ENCODE assay signal across 17 cellular contexts in the genomic region with DNA sequence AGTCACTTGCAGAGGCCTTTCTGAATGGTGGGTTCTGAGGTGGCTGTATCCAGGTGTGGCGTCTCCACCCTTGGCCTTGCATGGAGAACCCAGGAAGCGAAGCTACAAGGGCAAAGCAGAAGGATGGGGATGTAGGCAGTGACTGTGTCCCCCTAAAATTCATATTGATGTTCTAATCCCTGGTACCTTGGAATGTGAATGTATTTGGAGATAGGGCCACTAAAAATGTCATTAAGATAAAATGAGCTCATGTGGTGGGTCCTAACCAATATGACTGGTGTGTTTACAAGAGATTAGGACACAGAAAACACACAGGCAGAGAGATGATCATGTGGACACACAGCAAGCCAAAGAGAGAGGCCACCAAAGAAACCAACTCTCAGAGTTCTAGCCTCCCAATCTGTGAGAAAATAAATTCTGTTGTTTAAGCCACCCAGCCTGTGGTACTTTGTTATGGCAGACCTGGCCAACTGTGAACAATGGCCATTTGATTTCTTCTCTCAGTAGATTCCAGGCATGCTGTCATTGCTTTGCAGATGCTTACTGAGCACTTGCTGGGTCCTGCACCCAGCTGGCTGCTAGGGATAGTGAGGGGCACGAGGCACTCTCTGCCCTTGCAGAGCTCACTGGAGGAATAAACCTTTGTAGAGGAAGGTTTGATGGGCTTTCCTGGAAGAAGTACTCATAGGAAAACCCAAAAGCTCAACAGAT.
DNase-seq lines count a peak whose midpoint lies in the region; ATAC-seq and TF ChIP-seq lines count a peak whose summit lies in the region.
"Had no signal": no experiment of that assay in that cellular context is flagged by ENCODE, and none has a peak within 500 bp of the region (broad histone marks: within the 10 kb centered on the region; RNA-seq: fewer than 3 reads in every experiment).

No MANE protein-coding gene starts in this region.

- TF ChIP-seq CTCF in endodermal cell (conservative IDR thresholded peaks at IDR 0.05) = no peak
- no peak for TF ChIP-seq CTCF in osteoblast (IDR thresholded peaks at IDR 0.05; ENCODE audit: extremely low read depth, low read depth, low read length)
- TF ChIP-seq CTCF in tibial artery (IDR thresholded peaks at IDR 0.05) = no peak

- peaks cover 6% of the 10 kb centered on the region for H3K4me1 ChIP-seq in endodermal cell (ENCODE audit: control insufficient read depth, insufficient read depth, low read length)
- H3K4me1 ChIP-seq in osteoblast (ENCODE audit: insufficient read depth, low read length) = no peaks in the 10 kb centered on the region
- no peaks in the 10 kb centered on the region for H3K4me1 ChIP-seq in tibial artery
- H3K4me1 ChIP-seq: A549 had no signal

- H3K4me3 ChIP-seq in endodermal cell (ENCODE audit: low read length) (no peak overlapping the region), osteoblast (ENCODE audit: insufficient read depth, low read length) (no peak overlapping the region), tibial artery (no peak overlapping the region)
- H3K4me3 ChIP-seq: A549 had no signal

- H3K4me1 Mint-ChIP-seq in endodermal cell = peaks cover 12% of the 10 kb centered on the region
- H3K4me1 Mint-ChIP-seq: H9 had no signal

- H3K27me3 ChIP-seq in endodermal cell (ENCODE audit: control insufficient read depth, insufficient read depth, low read length, poor library complexity, severe bottlenecking) = no peaks in the 10 kb centered on the region
- no peaks in the 10 kb centered on the region for H3K27me3 ChIP-seq in osteoblast (ENCODE audit: insufficient read depth, low read length)
- H3K27me3 ChIP-seq in tibial artery = peaks cover 0 to 4% of the 10 kb centered on the region in 2 donors

- H3K27ac ChIP-seq in angular gyrus (ENCODE audit: low read depth, low read length) (peak overlapping the region; percentile 89), endodermal cell (ENCODE audit: low read depth, low read length) (no peak overlapping the region), osteoblast (ENCODE audit: low read depth, low read length) (no peak overlapping the region), tibial artery (no peak overlapping the region)
- H3K27ac ChIP-seq: A549 had no signal

- 95 to 96% methylated on average over 3 of the region's 3 CpGs for WGBS in endodermal cell (ENCODE audit: insufficient coverage in 1 of 2, insufficient read length in 1 of 2), 2 experiments

- no peaks in the 10 kb centered on the region for H3K36me3 ChIP-seq in endodermal cell (ENCODE audit: control insufficient read depth, insufficient read depth, low read length)
- H3K36me3 ChIP-seq in osteoblast (ENCODE audit: insufficient read depth, low read length) = no peaks in the 10 kb centered on the region
- no peaks in the 10 kb centered on the region for H3K36me3 ChIP-seq in tibial artery

- H3K36me3 Mint-ChIP-seq in endodermal cell (ENCODE audit: low read depth) = no peaks in the 10 kb centered on the region
- H3K36me3 Mint-ChIP-seq: CD14-positive monocyte; CD8-positive, alpha-beta T cell had no signal

- H2AFZ ChIP-seq in osteoblast (ENCODE audit: low read length) = no peak overlapping the region

- no peak overlapping the region for H3K4me3 Mint-ChIP-seq in endodermal cell
- H3K4me3 Mint-ChIP-seq: CD14-positive monocyte; CD8-positive, alpha-beta T cell; H9 had no signal

- H3K27ac Mint-ChIP-seq in endodermal cell = no peak overlapping the region
- H3K27ac Mint-ChIP-seq: CD14-positive monocyte; CD8-positive, alpha-beta T cell; H9 had no signal

- H3K4me2 ChIP-seq in osteoblast (ENCODE audit: insufficient read depth, low read length) = no peak overlapping the region
- H3K4me2 ChIP-seq: A549 had no signal

- peaks cover 7% of the 10 kb centered on the region for H3K9me3 ChIP-seq in endodermal cell (ENCODE audit: control insufficient read depth, low read length)
- H3K9me3 ChIP-seq in osteoblast (ENCODE audit: low read depth, low read length) = no peaks in the 10 kb centered on the region
- H3K9me3 ChIP-seq in tibial artery = no peaks in the 10 kb centered on the region
- H3K9me3 ChIP-seq: A549 had no signal

- H3K9me3 Mint-ChIP-seq in endodermal cell = peaks cover 13% of the 10 kb centered on the region
- H3K9me3 Mint-ChIP-seq: CD8-positive, alpha-beta T cell had no signal

- no peaks in the 10 kb centered on the region for H3K79me2 ChIP-seq in osteoblast (ENCODE audit: insufficient read depth, low read length)

- DNase-seq in endodermal cell (peak; percentile 34), osteoblast (ENCODE audit: insufficient read length, low spot score, missing footprints) (peak; percentile 49), superior temporal gyrus (ENCODE audit: extremely low spot score) (peak; percentile 66), tibial artery (no peak), NCI-H1092 (lab: John Stamatoyannopoulos, UW) (no peak)
- DNase-seq: CD8-positive, alpha-beta T cell; COR-L47; DMS153; DMS79 treated with DMSO at 0.1 percent for 48 hours; EL; GOT3; H9 had no signal

- intact Hi-C loops in tibial artery (cut with DNase I; ENCODE audit: low total_unique reads) = no loop called here

- H3K9ac ChIP-seq in endodermal cell (ENCODE audit: extremely low read depth, low read length, poor library complexity, severe bottlenecking) = no peak overlapping the region

- H3K27me3 Mint-ChIP-seq in endodermal cell (ENCODE audit: insufficient read depth) = peaks cover 7% of the 10 kb centered on the region

- ATAC-seq in SK-N-SH treated with all-trans-retinoic acid at 6 μM for 48 hours = no peak
- no peak for ATAC-seq in HG03108 (IDR thresholded peaks at IDR 0.05; ENCODE audit: unreplicated experiment)
- ATAC-seq: CD8-positive, alpha-beta T cell had no signal

- H4K20me1 ChIP-seq in osteoblast (ENCODE audit: insufficient read depth, low read length) = no peaks in the 10 kb centered on the region

TF ChIP-seq in SK-N-SH treated with all-trans-retinoic acid at 6 μM for 48 hours, 23 proteins besides CTCF, POLR2A, EP300 and RAD21:
- TF ChIP-seq ISL1 (CRISPR knock-in tag; IDR thresholded peaks at IDR 0.05) (no peak), ZNF8 (CRISPR knock-in tag; IDR thresholded peaks at IDR 0.05) (no peak), OSR1 (CRISPR knock-in tag; IDR thresholded peaks at IDR 0.05) (no peak), PPARA (CRISPR knock-in tag; IDR thresholded peaks at IDR 0.05; ENCODE audit: borderline replicate concordance) (no peak), TOX (CRISPR knock-in tag; IDR thresholded peaks at IDR 0.05; ENCODE audit: borderline replicate concordance) (no peak)
- TF ChIP-seq, protein P1, sequence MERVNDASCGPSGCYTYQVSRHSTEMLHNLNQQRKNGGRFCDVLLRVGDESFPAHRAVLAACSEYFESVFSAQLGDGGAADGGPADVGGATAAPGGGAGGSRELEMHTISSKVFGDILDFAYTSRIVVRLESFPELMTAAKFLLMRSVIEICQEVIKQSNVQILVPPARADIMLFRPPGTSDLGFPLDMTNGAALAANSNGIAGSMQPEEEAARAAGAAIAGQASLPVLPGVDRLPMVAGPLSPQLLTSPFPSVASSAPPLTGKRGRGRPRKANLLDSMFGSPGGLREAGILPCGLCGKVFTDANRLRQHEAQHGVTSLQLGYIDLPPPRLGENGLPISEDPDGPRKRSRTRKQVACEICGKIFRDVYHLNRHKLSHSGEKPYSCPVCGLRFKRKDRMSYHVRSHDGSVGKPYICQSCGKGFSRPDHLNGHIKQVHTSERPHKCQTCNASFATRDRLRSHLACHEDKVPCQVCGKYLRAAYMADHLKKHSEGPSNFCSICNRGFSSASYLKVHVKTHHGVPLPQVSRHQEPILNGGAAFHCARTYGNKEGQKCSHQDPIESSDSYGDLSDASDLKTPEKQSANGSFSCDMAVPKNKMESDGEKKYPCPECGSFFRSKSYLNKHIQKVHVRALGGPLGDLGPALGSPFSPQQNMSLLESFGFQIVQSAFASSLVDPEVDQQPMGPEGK (CRISPR knock-in tag; IDR thresholded peaks at IDR 0.05; ENCODE audit: borderline replicate concordance) = no peak

Comparison
In these comparisons a context has a peak if more than half of its experiments do, and no peak if none do; other contexts are left out.
1. DNase-seq: peak in endodermal cell (single experiment), osteoblast (single experiment) and superior temporal gyrus (single experiment); none in tibial artery (0 of 2) and NCI-H1092 (single experiment).